35 cellular contexts compared by ENCODE assay signal in genomic region chr3:190081387-190081786, GRCh38. TPM values are rescaled to one million over a fixed set of nuclear protein-coding genes. Genes with fewer than 3 reads are reported as not detected.
A peak's percentile ranks its signal among the peaks of the same experiment; 100 is the strongest.
DNase-seq lines count a peak whose midpoint lies in the region; ATAC-seq, FAIRE-seq and TF ChIP-seq lines count a peak whose summit lies in the region.
"Had no signal": no experiment of that assay in that cellular context is flagged by ENCODE, and none has a peak within 500 bp of the region (broad histone marks: within the 10 kb centered on the region; RNA-seq: fewer than 3 reads in every experiment).

No MANE protein-coding gene starts in this region.

- intact Hi-C loops in Right ventricle myocardium superior (cut with DNase I) (no loop called here), Panc1 (cut with micrococcal nuclease; ENCODE audit: unreplicated experiment) (no loop called here), left colon (cut with DNase I, micrococcal nuclease) (no loop called here)

- DNase-seq in cardiac muscle cell (ENCODE audit: low read depth in 1 of 2, low spot score in 1 of 2) (peak in 1 of 2 donors; percentile 58), Right ventricle myocardium superior (no peak), Panc1 (ENCODE audit: low read depth, low spot score) (no peak), medulla oblongata (ENCODE audit: extremely low spot score) (peak; percentile 88), glomerular visceral epithelial cell (ENCODE audit: extremely low spot score) (no peak), left colon (no peak), SKM-1 (lab: John Stamatoyannopoulos, UW; ENCODE audit: unreplicated experiment) (no peak), HTR-8/SVneo (ENCODE audit: insufficient read length, low spot score) (no peak)
- DNase-seq: activated CD4-positive, alpha-beta T cell treated with anti-CD3 and anti-CD28 coated beads for 4 hours; activated CD8-positive, alpha-beta memory T cell treated with anti-CD3 and anti-CD28 coated beads for 24 hours; activated effector memory CD4-positive, alpha-beta T cell treated with anti-CD3 and anti-CD28 coated beads, Interleukin-2, amount 50 U/mL, for 16 hours; activated naive CD8-positive, alpha-beta T cell treated with anti-CD3 and anti-CD28 coated beads, Interleukin-2, amount 10 ng/mL, durations not matched to agents 7 days and 5 days; AML-193; CD8-positive, alpha-beta T cell; DMS153; endodermal cell; foreskin keratinocyte; Kasumi-1; mesenchymal stem cell; naive thymus-derived CD4-positive, alpha-beta T cell; NCI-H1092; NCI-H1930; NCI-H2227 treated with DMSO at 0.1 percent for 48 hours; NCI-H774; occipital lobe; SK-N-SH; stimulated activated naive CD8-positive, alpha-beta T cell treated with anti-CD3 and anti-CD28 coated beads, Interleukin-15, Interleukin-2, amounts not matched to agents 100 U/mL and 50 U/mL, for 24 hours; T-helper 2 cell had no signal

- H3K27me3 ChIP-seq in cardiac muscle cell (no peaks in the 10 kb centered on the region), Panc1 (ENCODE audit: control insufficient read depth, insufficient read depth, low read length) (no peaks in the 10 kb centered on the region)
- H3K27me3 ChIP-seq: ascending aorta, foreskin keratinocyte had no signal

- CTCF ChIA-PET in Panc1 (lab: Charles Lee), result no interaction called here

- H3K4me3 ChIP-seq in cardiac muscle cell (no peak overlapping the region), Panc1 (ENCODE audit: low read depth in 2 of 2, low read length in 2 of 2) (no peak overlapping the region)
- H3K4me3 ChIP-seq: A549, ascending aorta, HAP-1, thoracic aorta had no signal

- H3K36me3 ChIP-seq in cardiac muscle cell (no peaks in the 10 kb centered on the region), Panc1 (ENCODE audit: control insufficient read depth, insufficient read depth, low read length) (no peaks in the 10 kb centered on the region)
- H3K36me3 ChIP-seq: ascending aorta, HAP-1, thoracic aorta had no signal

- no peak for ATAC-seq in Right ventricle myocardium superior (ENCODE audit: poor library complexity)
- ATAC-seq in Panc1, result no peak
- no peak for ATAC-seq in left colon
- ATAC-seq: A549; CD8-positive, alpha-beta T cell; esophagus mucosa; foreskin keratinocyte; naive thymus-derived CD4-positive, alpha-beta T cell; stimulated activated naive CD8-positive, alpha-beta T cell treated with anti-CD3 and anti-CD28 coated beads, Interleukin-15, Interleukin-2, amounts not matched to agents 100 U/mL and 50 U/mL, for 24 hours had no signal

- H3K9me3 ChIP-seq in cardiac muscle cell (ENCODE audit: low read depth) (no peaks in the 10 kb centered on the region), Panc1 (ENCODE audit: control insufficient read depth, insufficient read depth, low read depth, low read length) (no peaks in the 10 kb centered on the region)
- H3K9me3 ChIP-seq: A549, ascending aorta, HAP-1, SK-N-SH, thoracic aorta had no signal

- H3K27ac ChIP-seq in cardiac muscle cell, result peak overlapping the region; percentile 52
- H3K27ac ChIP-seq in Panc1 (ENCODE audit: low read length), result no peak overlapping the region
- H3K27ac ChIP-seq: A549, ascending aorta, foreskin keratinocyte, thoracic aorta had no signal

- no TSS peak for BruUV-seq in Panc1 (replicated peaks; lab: Mats Ljungman, UMichigan)

- in situ Hi-C loops in Panc1 (cut with HindIII; ENCODE audit: low pct_unique_long_range_greater_than_20kb, low sequenced_read_pairs), result loop anchor here (25.0 kb wide), 1 partner anchor 119 kb away; no protein-coding TSS in a partner anchor

- POLR2A ChIA-PET in Panc1 (lab: Charles Lee), result no interaction called here

- peaks cover 38% of the 10 kb centered on the region for H3K4me1 ChIP-seq in cardiac muscle cell (ENCODE audit: low read depth)
- peaks cover 19% of the 10 kb centered on the region for H3K4me1 ChIP-seq in Panc1 (ENCODE audit: control insufficient read depth, insufficient read depth, low read length)
- H3K4me1 ChIP-seq: HAP-1 had no signal

- FAIRE-seq in HTR-8/SVneo (lab: Jason Lieb, UNC), result no peak
- FAIRE-seq: A549, urothelium cell line had no signal

- TF ChIP-seq CTCF in cardiac muscle cell (IDR thresholded peaks at IDR 0.05; ENCODE audit: low read depth, low read length) (no peak), Panc1 (IDR thresholded peaks at IDR 0.05) (peak; percentile 8; the same call in 1 of the 2 replicates)

RNA-seq across cellular contexts. Expression of gene P3H2, which starts 39.3 kb away (rescaled TPM):
- total RNA-seq in cardiac muscle cell, result 45.3 and 56.7 TPM in 2 replicates
- 56.8 and 72.8 TPM in 2 replicates for polyA plus RNA-seq in cardiac muscle cell
- 1.3 TPM for total RNA-seq in Right ventricle myocardium superior
- 82.2 TPM for total RNA-seq in Panc1 (2021; ENCODE audit: unreplicated experiment)
- 50.3 TPM for polyA plus RNA-seq in Panc1 (2012; ENCODE audit: insufficient read length)
- 10 to 100 TPM; 39.5 to 46.4 TPM for total RNA-seq in left colon
- total RNA-seq: activated naive CD8-positive, alpha-beta T cell treated with anti-CD3 and anti-CD28 coated beads, Interleukin-2, amount 10 ng/mL, durations not matched to agents 7 days and 5 days; CD8-positive, alpha-beta T cell; OCI-LY7 had no signal
- polyA plus RNA-seq: naive thymus-derived CD4-positive, alpha-beta T cell had no signal

Comparison
In these comparisons a context has a peak if more than half of its experiments do, and no peak if none do; other contexts are left out.
1. RNA of gene P3H2, which starts 39.3 kb away (total RNA-seq): 82.2 TPM in Panc1 (single experiment), 45.3 to 56.7 TPM in cardiac muscle cell and 39.5 to 46.4 TPM in left colon; 1.3 TPM in Right ventricle myocardium superior (single experiment); every median in the first group is over 10 times any median in the second.